In the genomic region with DNA sequence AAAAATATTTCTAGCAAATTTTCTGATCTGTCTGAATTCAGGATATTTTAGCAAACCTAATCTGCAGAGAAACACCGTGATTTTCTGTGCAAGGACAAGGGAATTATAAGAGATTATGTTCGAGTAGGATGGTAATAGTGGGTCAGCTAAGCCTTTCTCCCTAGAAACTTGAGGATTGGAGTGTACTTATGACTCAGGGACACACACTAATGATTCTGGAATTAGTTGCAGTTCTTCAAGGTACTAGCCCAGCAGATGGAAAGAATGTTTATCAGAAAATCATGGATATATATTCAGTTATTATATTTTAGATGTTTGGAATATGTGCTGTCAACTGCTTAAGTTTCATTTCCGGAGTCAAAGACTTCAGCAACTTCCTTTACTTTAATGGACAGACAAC, we compare ENCODE assay signal across 19 cellular contexts.
A peak's percentile ranks its signal among the peaks of the same experiment; 100 is the strongest.
DNase-seq lines count a peak whose midpoint lies in the region; ATAC-seq and TF ChIP-seq lines count a peak whose summit lies in the region.
"Had no signal": no experiment of that assay in that cellular context is flagged by ENCODE, and none has a peak within 500 bp of the region (broad histone marks: within the 10 kb centered on the region; RNA-seq: fewer than 3 reads in every experiment).

No MANE protein-coding gene starts in this region.

- intact Hi-C loops in left lung (cut with DNase I) = no loop called here
- intact Hi-C loops in mucosa of descending colon (cut with DNase I, micrococcal nuclease) = no loop called here

- POLR2A ChIA-PET in naive thymus-derived CD8-positive, alpha-beta T cell (lab: Charles Lee) = no interaction called here

- H3K36me3 Mint-ChIP-seq in HFFc6 (ENCODE audit: low read depth) = no peaks in the 10 kb centered on the region
- H3K36me3 Mint-ChIP-seq in naive thymus-derived CD8-positive, alpha-beta T cell = no peaks in the 10 kb centered on the region

- DNase-seq in EH (ENCODE audit: low read depth) (peak; percentile 36), HFFc6 (peak; percentile 55), left lung (no peak), cerebellum (ENCODE audit: low spot score) (no peak), mucosa of descending colon (no peak)
- no peak for DNase-seq in naive thymus-derived CD8-positive, alpha-beta T cell
- DNase-seq: Caco-2; CD4-positive, alpha-beta T cell; DMS153; NCI-H1417 treated with DMSO at 0.1 percent for 48 hours; NCI-H187 treated with DMSO at 0.1 percent for 48 hours; NCI-H526; Right ventricle myocardium superior had no signal

- H3K27me3 ChIP-seq in left lung = no peaks in the 10 kb centered on the region

- no peaks in the 10 kb centered on the region for H3K9me3 ChIP-seq in left lung
- no peaks in the 10 kb centered on the region for H3K9me3 ChIP-seq in mucosa of descending colon
- H3K9me3 ChIP-seq: A549, Caco-2 had no signal

- H3K27me3 Mint-ChIP-seq in HFFc6 (ENCODE audit: insufficient read depth) = no peaks in the 10 kb centered on the region
- peaks cover 0 to 12% (median 10%) of the 10 kb centered on the region in 5 donors for H3K27me3 Mint-ChIP-seq in naive thymus-derived CD8-positive, alpha-beta T cell

- H3K4me1 ChIP-seq in left lung (no peaks in the 10 kb centered on the region), mucosa of descending colon (ENCODE audit: low read depth) (no peaks in the 10 kb centered on the region)
- H3K4me1 ChIP-seq: A549, Caco-2 had no signal

- H3K4me3 ChIP-seq in left lung (no peak overlapping the region), mucosa of descending colon (no peak overlapping the region)
- H3K4me3 ChIP-seq: A549, GM23338 had no signal

- no peak overlapping the region for H3K27ac ChIP-seq in left lung
- H3K27ac ChIP-seq: A549, KMS-11 had no signal

- ATAC-seq in SK-N-SH treated with all-trans-retinoic acid at 6 μM for 48 hours (peak; percentile 78), left lung (peak; percentile 49), GM19467 (IDR thresholded peaks at IDR 0.05; ENCODE audit: unreplicated experiment) (no peak), mucosa of descending colon (no peak)
- no peak for ATAC-seq in naive thymus-derived CD8-positive, alpha-beta T cell
- ATAC-seq: A549, GM23338, HCT116 had no signal

- H3K4me1 Mint-ChIP-seq in HFFc6 (ENCODE audit: low read depth) = peaks cover 17% of the 10 kb centered on the region; the same call in 1 of the 2 replicates
- H3K4me1 Mint-ChIP-seq in naive thymus-derived CD8-positive, alpha-beta T cell = no peaks in the 10 kb centered on the region

- H3K36me3 ChIP-seq in left lung (no peaks in the 10 kb centered on the region), mucosa of descending colon (ENCODE audit: low read depth) (no peaks in the 10 kb centered on the region)

- TF ChIP-seq CTCF in HFFc6 (IDR thresholded peaks at IDR 0.05) (no peak), left lung (IDR thresholded peaks at IDR 0.05) (no peak), mucosa of descending colon (IDR thresholded peaks at IDR 0.05) (no peak)

- H3K27ac Mint-ChIP-seq in HFFc6 = no peak overlapping the region
- no peak overlapping the region for H3K27ac Mint-ChIP-seq in naive thymus-derived CD8-positive, alpha-beta T cell
- H3K27ac Mint-ChIP-seq: CD4-positive, alpha-beta T cell; GM23338 had no signal

- H3K9me3 Mint-ChIP-seq in HFFc6 = peaks cover 11% of the 10 kb centered on the region; the same call in 1 of the 2 replicates
- H3K9me3 Mint-ChIP-seq in naive thymus-derived CD8-positive, alpha-beta T cell = peaks cover 0 to 2% (median 0%) of the 10 kb centered on the region in 9 donors
- H3K9me3 Mint-ChIP-seq: CD4-positive, alpha-beta T cell; GM23338 had no signal

- no peak overlapping the region; the same call in 1 of the 2 replicates for H3K4me3 Mint-ChIP-seq in HFFc6
- H3K4me3 Mint-ChIP-seq in naive thymus-derived CD8-positive, alpha-beta T cell = no peak overlapping the region
- H3K4me3 Mint-ChIP-seq: CD4-positive, alpha-beta T cell; GM23338 had no signal

TF ChIP-seq in SK-N-SH treated with all-trans-retinoic acid at 6 μM for 48 hours, 23 proteins besides CTCF, POLR2A, EP300 and RAD21 (continues in another document):
- TF ChIP-seq, protein P1, sequence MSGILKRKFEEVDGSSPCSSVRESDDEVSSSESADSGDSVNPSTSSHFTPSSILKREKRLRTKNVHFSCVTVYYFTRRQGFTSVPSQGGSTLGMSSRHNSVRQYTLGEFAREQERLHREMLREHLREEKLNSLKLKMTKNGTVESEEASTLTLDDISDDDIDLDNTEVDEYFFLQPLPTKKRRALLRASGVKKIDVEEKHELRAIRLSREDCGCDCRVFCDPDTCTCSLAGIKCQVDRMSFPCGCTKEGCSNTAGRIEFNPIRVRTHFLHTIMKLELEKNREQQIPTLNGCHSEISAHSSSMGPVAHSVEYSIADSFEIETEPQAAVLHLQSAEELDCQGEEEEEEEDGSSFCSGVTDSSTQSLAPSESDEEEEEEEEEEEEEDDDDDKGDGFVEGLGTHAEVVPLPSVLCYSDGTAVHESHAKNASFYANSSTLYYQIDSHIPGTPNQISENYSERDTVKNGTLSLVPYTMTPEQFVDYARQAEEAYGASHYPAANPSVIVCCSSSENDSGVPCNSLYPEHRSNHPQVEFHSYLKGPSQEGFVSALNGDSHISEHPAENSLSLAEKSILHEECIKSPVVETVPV (CRISPR knock-in tag; IDR thresholded peaks at IDR 0.05) = no peak
- no peak for TF ChIP-seq ESRRG (CRISPR knock-in tag; IDR thresholded peaks at IDR 0.05)
- TF ChIP-seq TCF4 (CRISPR knock-in tag; IDR thresholded peaks at IDR 0.05; ENCODE audit: borderline replicate concordance) = no peak
- TF ChIP-seq ZNF8 (CRISPR knock-in tag; IDR thresholded peaks at IDR 0.05) = no peak
- no peak for TF ChIP-seq BACH2 (CRISPR knock-in tag; IDR thresholded peaks at IDR 0.05; ENCODE audit: borderline replicate concordance)
- TF ChIP-seq, protein P2, sequence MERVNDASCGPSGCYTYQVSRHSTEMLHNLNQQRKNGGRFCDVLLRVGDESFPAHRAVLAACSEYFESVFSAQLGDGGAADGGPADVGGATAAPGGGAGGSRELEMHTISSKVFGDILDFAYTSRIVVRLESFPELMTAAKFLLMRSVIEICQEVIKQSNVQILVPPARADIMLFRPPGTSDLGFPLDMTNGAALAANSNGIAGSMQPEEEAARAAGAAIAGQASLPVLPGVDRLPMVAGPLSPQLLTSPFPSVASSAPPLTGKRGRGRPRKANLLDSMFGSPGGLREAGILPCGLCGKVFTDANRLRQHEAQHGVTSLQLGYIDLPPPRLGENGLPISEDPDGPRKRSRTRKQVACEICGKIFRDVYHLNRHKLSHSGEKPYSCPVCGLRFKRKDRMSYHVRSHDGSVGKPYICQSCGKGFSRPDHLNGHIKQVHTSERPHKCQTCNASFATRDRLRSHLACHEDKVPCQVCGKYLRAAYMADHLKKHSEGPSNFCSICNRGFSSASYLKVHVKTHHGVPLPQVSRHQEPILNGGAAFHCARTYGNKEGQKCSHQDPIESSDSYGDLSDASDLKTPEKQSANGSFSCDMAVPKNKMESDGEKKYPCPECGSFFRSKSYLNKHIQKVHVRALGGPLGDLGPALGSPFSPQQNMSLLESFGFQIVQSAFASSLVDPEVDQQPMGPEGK (CRISPR knock-in tag; IDR thresholded peaks at IDR 0.05; ENCODE audit: borderline replicate concordance) = no peak
- TF ChIP-seq RARB (CRISPR knock-in tag; IDR thresholded peaks at IDR 0.05) = no peak
- no peak for TF ChIP-seq GLIS3 (CRISPR knock-in tag; IDR thresholded peaks at IDR 0.05)
- TF ChIP-seq CSDC2 (CRISPR knock-in tag; IDR thresholded peaks at IDR 0.05) = no peak
- TF ChIP-seq SNAI2 (CRISPR knock-in tag; IDR thresholded peaks at IDR 0.05) = no peak
- TF ChIP-seq PPARA (CRISPR knock-in tag; IDR thresholded peaks at IDR 0.05; ENCODE audit: borderline replicate concordance) = no peak
- TF ChIP-seq ARNTL (CRISPR knock-in tag; IDR thresholded peaks at IDR 0.05; ENCODE audit: borderline replicate concordance, low read depth) = no peak
- TF ChIP-seq, protein P3, sequence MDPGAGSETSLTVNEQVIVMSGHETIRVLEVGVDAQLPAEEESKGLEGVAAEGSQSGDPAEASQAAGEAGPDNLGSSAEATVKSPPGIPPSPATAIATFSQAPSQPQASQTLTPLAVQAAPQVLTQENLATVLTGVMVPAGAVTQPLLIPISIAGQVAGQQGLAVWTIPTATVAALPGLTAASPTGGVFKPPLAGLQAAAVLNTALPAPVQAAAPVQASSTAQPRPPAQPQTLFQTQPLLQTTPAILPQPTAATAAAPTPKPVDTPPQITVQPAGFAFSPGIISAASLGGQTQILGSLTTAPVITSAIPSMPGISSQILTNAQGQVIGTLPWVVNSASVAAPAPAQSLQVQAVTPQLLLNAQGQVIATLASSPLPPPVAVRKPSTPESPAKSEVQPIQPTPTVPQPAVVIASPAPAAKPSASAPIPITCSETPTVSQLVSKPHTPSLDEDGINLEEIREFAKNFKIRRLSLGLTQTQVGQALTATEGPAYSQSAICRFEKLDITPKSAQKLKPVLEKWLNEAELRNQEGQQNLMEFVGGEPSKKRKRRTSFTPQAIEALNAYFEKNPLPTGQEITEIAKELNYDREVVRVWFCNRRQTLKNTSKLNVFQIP (CRISPR knock-in tag; IDR thresholded peaks at IDR 0.05; ENCODE audit: borderline replicate concordance, low read depth) = no peak
- TF ChIP-seq ZC3H10 (CRISPR knock-in tag; IDR thresholded peaks at IDR 0.05) = no peak
- TF ChIP-seq ISL1 (CRISPR knock-in tag; IDR thresholded peaks at IDR 0.05) = no peak
- TF ChIP-seq, protein P4, sequence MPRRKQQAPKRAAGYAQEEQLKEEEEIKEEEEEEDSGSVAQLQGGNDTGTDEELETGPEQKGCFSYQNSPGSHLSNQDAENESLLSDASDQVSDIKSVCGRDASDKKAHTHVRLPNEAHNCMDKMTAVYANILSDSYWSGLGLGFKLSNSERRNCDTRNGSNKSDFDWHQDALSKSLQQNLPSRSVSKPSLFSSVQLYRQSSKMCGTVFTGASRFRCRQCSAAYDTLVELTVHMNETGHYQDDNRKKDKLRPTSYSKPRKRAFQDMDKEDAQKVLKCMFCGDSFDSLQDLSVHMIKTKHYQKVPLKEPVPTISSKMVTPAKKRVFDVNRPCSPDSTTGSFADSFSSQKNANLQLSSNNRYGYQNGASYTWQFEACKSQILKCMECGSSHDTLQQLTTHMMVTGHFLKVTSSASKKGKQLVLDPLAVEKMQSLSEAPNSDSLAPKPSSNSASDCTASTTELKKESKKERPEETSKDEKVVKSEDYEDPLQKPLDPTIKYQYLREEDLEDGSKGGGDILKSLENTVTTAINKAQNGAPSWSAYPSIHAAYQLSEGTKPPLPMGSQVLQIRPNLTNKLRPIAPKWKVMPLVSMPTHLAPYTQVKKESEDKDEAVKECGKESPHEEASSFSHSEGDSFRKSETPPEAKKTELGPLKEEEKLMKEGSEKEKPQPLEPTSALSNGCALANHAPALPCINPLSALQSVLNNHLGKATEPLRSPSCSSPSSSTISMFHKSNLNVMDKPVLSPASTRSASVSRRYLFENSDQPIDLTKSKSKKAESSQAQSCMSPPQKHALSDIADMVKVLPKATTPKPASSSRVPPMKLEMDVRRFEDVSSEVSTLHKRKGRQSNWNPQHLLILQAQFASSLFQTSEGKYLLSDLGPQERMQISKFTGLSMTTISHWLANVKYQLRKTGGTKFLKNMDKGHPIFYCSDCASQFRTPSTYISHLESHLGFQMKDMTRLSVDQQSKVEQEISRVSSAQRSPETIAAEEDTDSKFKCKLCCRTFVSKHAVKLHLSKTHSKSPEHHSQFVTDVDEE (CRISPR knock-in tag; IDR thresholded peaks at IDR 0.05) = no peak

Comparison
In these comparisons a context has a peak if more than half of its experiments do, and no peak if none do; other contexts are left out.
1. DNase-seq: peak in EH (single experiment) and HFFc6 (single experiment); none in left lung (0 of 2), naive thymus-derived CD8-positive, alpha-beta T cell (0 of 10), cerebellum (single experiment) and mucosa of descending colon (0 of 3).
2. ATAC-seq: peak in SK-N-SH treated with all-trans-retinoic acid at 6 μM for 48 hours (single experiment) and left lung (single experiment); none in naive thymus-derived CD8-positive, alpha-beta T cell (0 of 2), GM19467 (single experiment) and mucosa of descending colon (single experiment).